ENCODE assay signal across 11 cellular contexts in the genomic region with DNA sequence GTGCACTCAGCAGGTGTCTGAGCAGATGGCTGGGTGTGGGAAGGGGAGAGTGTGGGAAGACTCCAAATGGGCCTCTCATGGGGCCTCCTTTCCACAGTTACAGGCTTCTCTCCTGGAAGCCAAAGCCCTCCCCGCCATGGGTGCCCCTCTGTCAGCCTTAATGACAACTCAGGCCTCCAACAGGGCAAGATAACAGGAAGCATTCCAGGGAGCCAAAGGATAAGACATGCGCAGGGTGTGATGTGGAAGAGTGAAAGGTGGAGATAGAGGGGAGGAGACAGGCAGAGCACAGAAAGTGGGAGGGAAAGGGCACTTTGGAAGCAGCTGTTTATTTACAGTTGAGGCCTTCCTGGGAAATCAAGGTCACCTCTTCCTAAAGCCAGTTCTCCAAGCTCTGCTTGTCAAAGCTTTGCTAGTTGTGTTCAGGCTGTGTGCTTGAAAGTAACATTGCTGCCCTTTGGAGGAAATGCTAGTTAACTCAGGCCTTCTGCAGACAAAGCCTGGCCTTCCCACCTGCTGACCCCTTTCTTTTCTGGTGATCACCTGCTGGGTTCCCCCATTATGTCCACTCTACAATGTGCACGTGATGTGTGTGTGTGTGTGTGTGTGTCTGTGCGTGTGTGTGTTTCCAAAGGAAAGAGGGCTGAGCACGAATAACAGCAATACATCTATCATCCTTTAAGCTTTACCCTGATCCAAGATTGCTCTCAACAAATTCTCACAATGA.
DNase-seq lines count a peak whose midpoint lies in the region; TF ChIP-seq lines count a peak whose summit lies in the region.
"Had no signal": no experiment of that assay in that cellular context is flagged by ENCODE, and none has a peak within 500 bp of the region (broad histone marks: within the 10 kb centered on the region; RNA-seq: fewer than 3 reads in every experiment).

No MANE protein-coding gene starts in this region.

- peak overlapping the region; percentile 21; the same call in 1 of the 2 replicates for H3K4me3 ChIP-seq in iPS-20b (ENCODE audit: low read length)
- no peak overlapping the region for H3K4me3 ChIP-seq in brain microvascular endothelial cell (ENCODE audit: low read depth, low read length)
- H3K4me3 ChIP-seq: right lobe of liver had no signal

- in situ Hi-C loops in brain microvascular endothelial cell (cut with HindIII; ENCODE audit: low pct_ligation_motif_present, low sequenced_read_pairs): no loop called here

- TF ChIP-seq CTCF in brain microvascular endothelial cell (IDR thresholded peaks at IDR 0.05; ENCODE audit: low read depth, low read length, missing control alignments): no peak

- no peaks in the 10 kb centered on the region for H3K9me3 ChIP-seq in iPS-20b (ENCODE audit: insufficient read depth, low read depth, low read length)
- H3K9me3 ChIP-seq: right lobe of liver had no signal

- H3K27me3 ChIP-seq in iPS-20b (ENCODE audit: insufficient read depth, low read length) (peaks cover 43% of the 10 kb centered on the region), brain microvascular endothelial cell (replicated peaks) (no peaks in the 10 kb centered on the region)
- H3K27me3 ChIP-seq: right lobe of liver had no signal

- DNase-seq in COLO668 (lab: John Stamatoyannopoulos, UW; ENCODE audit: unreplicated experiment) (peak; percentile 81), HuH-7 (ENCODE audit: low spot score) (peak; percentile 73), NCI-H524 treated with DMSO at 0.1 percent for 48 hours (lab: John Stamatoyannopoulos, UW) (peak; percentile 76), pons (ENCODE audit: low spot score) (no peak), brain microvascular endothelial cell (no peak)
- no peak for DNase-seq in stimulated activated CD4-positive, alpha-beta T cell treated with anti-CD3 and anti-CD28 coated beads, Interleukin-4, amount 100 ng/mL, for 1 hour
- no peak for DNase-seq in stimulated activated CD4-positive, alpha-beta T cell treated with anti-CD3 and anti-CD28 coated beads, Interleukin-1b, Interleukin-23, amount 100 ng/mL, for 48 hours
- DNase-seq: KG1; NK-92 treated with Interleukin-12 subunit alpha and Interleukin-12 subunit beta, amount 100 ng/mL, for 24 hours; right lobe of liver had no signal

- peak overlapping the region; percentile 42; the same call in 1 of the 2 replicates for H3K9ac ChIP-seq in iPS-20b (ENCODE audit: low read depth, low read length)

- peak overlapping the region; percentile 70 for H3K27ac ChIP-seq in iPS-20b (ENCODE audit: low read length)
- no peak overlapping the region for H3K27ac ChIP-seq in brain microvascular endothelial cell
- H3K27ac ChIP-seq: right lobe of liver had no signal

- peaks cover 41% of the 10 kb centered on the region for H3K4me1 ChIP-seq in iPS-20b (ENCODE audit: insufficient read depth, low read length)

- H3K36me3 ChIP-seq in iPS-20b (ENCODE audit: insufficient read depth, low read depth, low read length): no peaks in the 10 kb centered on the region
- no peaks in the 10 kb centered on the region for H3K36me3 ChIP-seq in brain microvascular endothelial cell (replicated peaks)
- H3K36me3 ChIP-seq: right lobe of liver had no signal

Comparison
In these comparisons a context has a peak if more than half of its experiments do, and no peak if none do; other contexts are left out.
1. DNase-seq: peak in COLO668 (single experiment), HuH-7 (single experiment) and NCI-H524 treated with DMSO at 0.1 percent for 48 hours (single experiment); none in pons (single experiment), brain microvascular endothelial cell (single experiment), stimulated activated CD4-positive, alpha-beta T cell treated with anti-CD3 and anti-CD28 coated beads, Interleukin-4, amount 100 ng/mL, for 1 hour (single experiment) and stimulated activated CD4-positive, alpha-beta T cell treated with anti-CD3 and anti-CD28 coated beads, Interleukin-1b, Interleukin-23, amount 100 ng/mL, for 48 hours (single experiment).